In the genomic region with DNA sequence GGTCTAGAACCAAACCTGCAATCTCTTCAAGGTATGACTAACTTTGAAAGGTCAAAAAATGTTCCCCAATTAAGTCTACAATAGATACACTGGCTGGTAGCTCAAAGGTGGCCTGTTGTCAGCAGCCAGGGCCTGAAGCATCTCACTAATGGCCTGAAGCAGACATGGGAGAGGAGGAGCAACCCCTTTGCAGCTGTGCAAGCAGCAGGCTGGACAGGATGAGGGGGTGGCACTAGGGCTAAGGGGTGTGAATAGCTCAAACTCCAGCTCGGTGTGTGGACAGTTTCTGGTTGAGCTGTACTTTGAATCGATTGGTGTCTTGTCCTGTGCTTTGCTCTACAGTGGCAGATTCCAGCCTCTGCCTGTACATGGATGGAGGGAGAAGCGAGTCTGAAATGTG, we compare ENCODE assay signal across 2 cellular contexts.
TF ChIP-seq lines count a peak whose summit lies in the region.

No MANE protein-coding gene starts in this region.

TF ChIP-seq in A549, 52 proteins besides CTCF, POLR2A, EP300 and RAD21 (continued from another document):
- TF ChIP-seq PHF8 (IDR thresholded peaks at IDR 0.05; ENCODE audit: borderline replicate concordance, low read depth) (no peak), GATA3 (IDR thresholded peaks at IDR 0.05; ENCODE audit: borderline replicate concordance) (no peak), ZSCAN20 (CRISPR knock-in tag; IDR thresholded peaks at IDR 0.05) (no peak), NFE2L2 (conservative IDR thresholded peaks at IDR 0.05; ENCODE audit: low read length) (no peak), CHD4 (IDR thresholded peaks at IDR 0.05; ENCODE audit: borderline replicate concordance) (no peak), JUN (IDR thresholded peaks at IDR 0.05) (no peak), CBX8 (IDR thresholded peaks at IDR 0.05) (no peak), NPAS2 (CRISPR knock-in tag; IDR thresholded peaks at IDR 0.05; ENCODE audit: borderline replicate concordance) (no peak), RNF2 (IDR thresholded peaks at IDR 0.05; ENCODE audit: borderline replicate concordance, low read depth) (no peak), CHD2 (IDR thresholded peaks at IDR 0.05; ENCODE audit: low read length, partially characterized antibody) (no peak)
- TF ChIP-seq, protein P1, sequence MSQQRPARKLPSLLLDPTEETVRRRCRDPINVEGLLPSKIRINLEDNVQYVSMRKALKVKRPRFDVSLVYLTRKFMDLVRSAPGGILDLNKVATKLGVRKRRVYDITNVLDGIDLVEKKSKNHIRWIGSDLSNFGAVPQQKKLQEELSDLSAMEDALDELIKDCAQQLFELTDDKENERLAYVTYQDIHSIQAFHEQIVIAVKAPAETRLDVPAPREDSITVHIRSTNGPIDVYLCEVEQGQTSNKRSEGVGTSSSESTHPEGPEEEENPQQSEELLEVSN (IDR thresholded peaks at IDR 0.05; ENCODE audit: borderline replicate concordance, low read depth), result no peak
- TF ChIP-seq, protein P2, sequence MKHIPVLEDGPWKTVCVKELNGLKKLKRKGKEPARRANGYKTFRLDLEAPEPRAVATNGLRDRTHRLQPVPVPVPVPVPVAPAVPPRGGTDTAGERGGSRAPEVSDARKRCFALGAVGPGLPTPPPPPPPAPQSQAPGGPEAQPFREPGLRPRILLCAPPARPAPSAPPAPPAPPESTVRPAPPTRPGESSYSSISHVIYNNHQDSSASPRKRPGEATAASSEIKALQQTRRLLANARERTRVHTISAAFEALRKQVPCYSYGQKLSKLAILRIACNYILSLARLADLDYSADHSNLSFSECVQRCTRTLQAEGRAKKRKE (CRISPR knock-in tag; IDR thresholded peaks at IDR 0.05; ENCODE audit: low read depth), result no peak
- TF ChIP-seq, protein P3, sequence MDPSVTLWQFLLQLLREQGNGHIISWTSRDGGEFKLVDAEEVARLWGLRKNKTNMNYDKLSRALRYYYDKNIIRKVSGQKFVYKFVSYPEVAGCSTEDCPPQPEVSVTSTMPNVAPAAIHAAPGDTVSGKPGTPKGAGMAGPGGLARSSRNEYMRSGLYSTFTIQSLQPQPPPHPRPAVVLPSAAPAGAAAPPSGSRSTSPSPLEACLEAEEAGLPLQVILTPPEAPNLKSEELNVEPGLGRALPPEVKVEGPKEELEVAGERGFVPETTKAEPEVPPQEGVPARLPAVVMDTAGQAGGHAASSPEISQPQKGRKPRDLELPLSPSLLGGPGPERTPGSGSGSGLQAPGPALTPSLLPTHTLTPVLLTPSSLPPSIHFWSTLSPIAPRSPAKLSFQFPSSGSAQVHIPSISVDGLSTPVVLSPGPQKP (IDR thresholded peaks at IDR 0.05; ENCODE audit: low read depth, low read length), result no peak

TF ChIP-seq in GM23338, 12 proteins besides CTCF, POLR2A, EP300 and RAD21 (continued from another document):
- TF ChIP-seq, protein P4, sequence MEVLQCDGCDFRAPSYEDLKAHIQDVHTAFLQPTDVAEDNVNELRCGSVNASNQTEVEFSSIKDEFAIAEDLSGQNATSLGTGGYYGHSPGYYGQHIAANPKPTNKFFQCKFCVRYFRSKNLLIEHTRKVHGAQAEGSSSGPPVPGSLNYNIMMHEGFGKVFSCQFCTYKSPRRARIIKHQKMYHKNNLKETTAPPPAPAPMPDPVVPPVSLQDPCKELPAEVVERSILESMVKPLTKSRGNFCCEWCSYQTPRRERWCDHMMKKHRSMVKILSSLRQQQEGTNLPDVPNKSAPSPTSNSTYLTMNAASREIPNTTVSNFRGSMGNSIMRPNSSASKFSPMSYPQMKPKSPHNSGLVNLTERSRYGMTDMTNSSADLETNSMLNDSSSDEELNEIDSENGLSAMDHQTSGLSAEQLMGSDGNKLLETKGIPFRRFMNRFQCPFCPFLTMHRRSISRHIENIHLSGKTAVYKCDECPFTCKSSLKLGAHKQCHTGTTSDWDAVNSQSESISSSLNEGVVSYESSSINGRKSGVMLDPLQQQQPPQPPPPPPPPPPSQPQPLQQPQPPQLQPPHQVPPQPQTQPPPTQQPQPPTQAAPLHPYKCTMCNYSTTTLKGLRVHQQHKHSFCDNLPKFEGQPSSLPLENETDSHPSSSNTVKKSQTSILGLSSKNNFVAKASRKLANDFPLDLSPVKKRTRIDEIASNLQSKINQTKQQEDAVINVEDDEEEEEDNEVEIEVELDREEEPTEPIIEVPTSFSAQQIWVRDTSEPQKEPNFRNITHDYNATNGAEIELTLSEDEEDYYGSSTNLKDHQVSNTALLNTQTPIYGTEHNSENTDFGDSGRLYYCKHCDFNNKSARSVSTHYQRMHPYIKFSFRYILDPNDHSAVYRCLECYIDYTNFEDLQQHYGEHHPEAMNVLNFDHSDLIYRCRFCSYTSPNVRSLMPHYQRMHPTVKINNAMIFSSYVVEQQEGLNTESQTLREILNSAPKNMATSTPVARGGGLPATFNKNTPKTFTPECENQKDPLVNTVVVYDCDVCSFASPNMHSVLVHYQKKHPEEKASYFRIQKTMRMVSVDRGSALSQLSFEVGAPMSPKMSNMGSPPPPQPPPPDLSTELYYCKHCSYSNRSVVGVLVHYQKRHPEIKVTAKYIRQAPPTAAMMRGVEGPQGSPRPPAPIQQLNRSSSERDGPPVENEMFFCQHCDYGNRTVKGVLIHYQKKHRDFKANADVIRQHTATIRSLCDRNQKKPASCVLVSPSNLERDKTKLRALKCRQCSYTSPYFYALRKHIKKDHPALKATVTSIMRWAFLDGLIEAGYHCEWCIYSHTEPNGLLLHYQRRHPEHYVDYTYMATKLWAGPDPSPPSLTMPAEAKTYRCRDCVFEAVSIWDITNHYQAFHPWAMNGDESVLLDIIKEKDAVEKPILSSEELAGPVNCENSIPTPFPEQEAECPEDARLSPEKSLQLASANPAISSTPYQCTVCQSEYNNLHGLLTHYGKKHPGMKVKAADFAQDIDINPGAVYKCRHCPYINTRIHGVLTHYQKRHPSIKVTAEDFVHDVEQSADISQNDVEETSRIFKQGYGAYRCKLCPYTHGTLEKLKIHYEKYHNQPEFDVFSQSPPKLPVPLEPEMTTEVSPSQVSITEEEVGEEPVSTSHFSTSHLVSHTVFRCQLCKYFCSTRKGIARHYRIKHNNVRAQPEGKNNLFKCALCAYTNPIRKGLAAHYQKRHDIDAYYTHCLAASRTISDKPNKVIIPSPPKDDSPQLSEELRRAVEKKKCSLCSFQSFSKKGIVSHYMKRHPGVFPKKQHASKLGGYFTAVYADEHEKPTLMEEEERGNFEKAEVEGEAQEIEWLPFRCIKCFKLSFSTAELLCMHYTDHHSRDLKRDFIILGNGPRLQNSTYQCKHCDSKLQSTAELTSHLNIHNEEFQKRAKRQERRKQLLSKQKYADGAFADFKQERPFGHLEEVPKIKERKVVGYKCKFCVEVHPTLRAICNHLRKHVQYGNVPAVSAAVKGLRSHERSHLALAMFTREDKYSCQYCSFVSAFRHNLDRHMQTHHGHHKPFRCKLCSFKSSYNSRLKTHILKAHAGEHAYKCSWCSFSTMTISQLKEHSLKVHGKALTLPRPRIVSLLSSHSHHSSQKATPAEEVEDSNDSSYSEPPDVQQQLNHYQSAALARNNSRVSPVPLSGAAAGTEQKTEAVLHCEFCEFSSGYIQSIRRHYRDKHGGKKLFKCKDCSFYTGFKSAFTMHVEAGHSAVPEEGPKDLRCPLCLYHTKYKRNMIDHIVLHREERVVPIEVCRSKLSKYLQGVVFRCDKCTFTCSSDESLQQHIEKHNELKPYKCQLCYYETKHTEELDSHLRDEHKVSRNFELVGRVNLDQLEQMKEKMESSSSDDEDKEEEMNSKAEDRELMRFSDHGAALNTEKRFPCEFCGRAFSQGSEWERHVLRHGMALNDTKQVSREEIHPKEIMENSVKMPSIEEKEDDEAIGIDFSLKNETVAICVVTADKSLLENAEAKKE (CRISPR knock-in tag; IDR thresholded peaks at IDR 0.05), result no peak
- no peak for TF ChIP-seq ZNF114 (CRISPR knock-in tag; IDR thresholded peaks at IDR 0.05)
- TF ChIP-seq STAT1 (IDR thresholded peaks at IDR 0.05; ENCODE audit: unreplicated experiment), result no peak
- no peak for TF ChIP-seq ZNF331 (CRISPR knock-in tag; IDR thresholded peaks at IDR 0.05; ENCODE audit: low read depth)
- TF ChIP-seq, protein P5, sequence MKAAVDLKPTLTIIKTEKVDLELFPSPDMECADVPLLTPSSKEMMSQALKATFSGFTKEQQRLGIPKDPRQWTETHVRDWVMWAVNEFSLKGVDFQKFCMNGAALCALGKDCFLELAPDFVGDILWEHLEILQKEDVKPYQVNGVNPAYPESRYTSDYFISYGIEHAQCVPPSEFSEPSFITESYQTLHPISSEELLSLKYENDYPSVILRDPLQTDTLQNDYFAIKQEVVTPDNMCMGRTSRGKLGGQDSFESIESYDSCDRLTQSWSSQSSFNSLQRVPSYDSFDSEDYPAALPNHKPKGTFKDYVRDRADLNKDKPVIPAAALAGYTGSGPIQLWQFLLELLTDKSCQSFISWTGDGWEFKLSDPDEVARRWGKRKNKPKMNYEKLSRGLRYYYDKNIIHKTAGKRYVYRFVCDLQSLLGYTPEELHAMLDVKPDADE (IDR thresholded peaks at IDR 0.05), result no peak
- TF ChIP-seq EZH2phosphoT487 (IDR thresholded peaks at IDR 0.05; ENCODE audit: unreplicated experiment), result no peak
- TF ChIP-seq, protein P6, sequence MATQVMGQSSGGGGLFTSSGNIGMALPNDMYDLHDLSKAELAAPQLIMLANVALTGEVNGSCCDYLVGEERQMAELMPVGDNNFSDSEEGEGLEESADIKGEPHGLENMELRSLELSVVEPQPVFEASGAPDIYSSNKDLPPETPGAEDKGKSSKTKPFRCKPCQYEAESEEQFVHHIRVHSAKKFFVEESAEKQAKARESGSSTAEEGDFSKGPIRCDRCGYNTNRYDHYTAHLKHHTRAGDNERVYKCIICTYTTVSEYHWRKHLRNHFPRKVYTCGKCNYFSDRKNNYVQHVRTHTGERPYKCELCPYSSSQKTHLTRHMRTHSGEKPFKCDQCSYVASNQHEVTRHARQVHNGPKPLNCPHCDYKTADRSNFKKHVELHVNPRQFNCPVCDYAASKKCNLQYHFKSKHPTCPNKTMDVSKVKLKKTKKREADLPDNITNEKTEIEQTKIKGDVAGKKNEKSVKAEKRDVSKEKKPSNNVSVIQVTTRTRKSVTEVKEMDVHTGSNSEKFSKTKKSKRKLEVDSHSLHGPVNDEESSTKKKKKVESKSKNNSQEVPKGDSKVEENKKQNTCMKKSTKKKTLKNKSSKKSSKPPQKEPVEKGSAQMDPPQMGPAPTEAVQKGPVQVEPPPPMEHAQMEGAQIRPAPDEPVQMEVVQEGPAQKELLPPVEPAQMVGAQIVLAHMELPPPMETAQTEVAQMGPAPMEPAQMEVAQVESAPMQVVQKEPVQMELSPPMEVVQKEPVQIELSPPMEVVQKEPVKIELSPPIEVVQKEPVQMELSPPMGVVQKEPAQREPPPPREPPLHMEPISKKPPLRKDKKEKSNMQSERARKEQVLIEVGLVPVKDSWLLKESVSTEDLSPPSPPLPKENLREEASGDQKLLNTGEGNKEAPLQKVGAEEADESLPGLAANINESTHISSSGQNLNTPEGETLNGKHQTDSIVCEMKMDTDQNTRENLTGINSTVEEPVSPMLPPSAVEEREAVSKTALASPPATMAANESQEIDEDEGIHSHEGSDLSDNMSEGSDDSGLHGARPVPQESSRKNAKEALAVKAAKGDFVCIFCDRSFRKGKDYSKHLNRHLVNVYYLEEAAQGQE (IDR thresholded peaks at IDR 0.05; ENCODE audit: unreplicated experiment), result no peak
- no peak for TF ChIP-seq NANOG (IDR thresholded peaks at IDR 0.05; ENCODE audit: borderline replicate concordance)
- TF ChIP-seq EZH2 (IDR thresholded peaks at IDR 0.05; ENCODE audit: low read depth, unreplicated experiment), result no peak
- no peak for TF ChIP-seq JUNB (IDR thresholded peaks at IDR 0.05; ENCODE audit: unreplicated experiment)
- no peak for TF ChIP-seq CREB1 (CRISPR knock-in tag; IDR thresholded peaks at IDR 0.05; ENCODE audit: low read depth)
